1 cellular context compared by ENCODE assay signal in genomic region chr15:25862469-25863066, GRCh38.
TF ChIP-seq lines count a peak whose summit lies in the region.

No MANE protein-coding gene starts in this region.

TF ChIP-seq in HepG2, 621 proteins besides CTCF, POLR2A, EP300 and RAD21 (continued from another document):
- TF ChIP-seq HINFP (CRISPR knock-in tag; IDR thresholded peaks at IDR 0.05; ENCODE audit: low read depth) (no peak), ZFP1 (CRISPR knock-in tag; IDR thresholded peaks at IDR 0.05) (no peak), MXD1 (CRISPR knock-in tag; IDR thresholded peaks at IDR 0.05) (0 out of 2 replicates have a peak, but pooled peaks have one; percentile 28), GFI1 (CRISPR knock-in tag; IDR thresholded peaks at IDR 0.05; ENCODE audit: borderline replicate concordance) (no peak), ZNF687 (CRISPR knock-in tag; IDR thresholded peaks at IDR 0.05) (peak; percentile 7; the same call in 1 of the 2 replicates), ZNF746 (CRISPR knock-in tag; IDR thresholded peaks at IDR 0.05) (no peak), NR2F6 (IDR thresholded peaks at IDR 0.05) (no peak), NR2F6 (CRISPR knock-in tag; IDR thresholded peaks at IDR 0.05) (no peak), MEIS2 (CRISPR knock-in tag; IDR thresholded peaks at IDR 0.05) (no peak), SRF (IDR thresholded peaks at IDR 0.05; ENCODE audit: low read depth, low read length) (no peak), ZBTB42 (CRISPR knock-in tag; IDR thresholded peaks at IDR 0.05) (no peak), ZNF800 (CRISPR knock-in tag; IDR thresholded peaks at IDR 0.05) (peak; percentile 19; the same call in 1 of the 2 replicates), HOXA7 (CRISPR knock-in tag; IDR thresholded peaks at IDR 0.05) (no peak), IKZF1 (IDR thresholded peaks at IDR 0.05) (no peak), EEA1 (CRISPR knock-in tag; IDR thresholded peaks at IDR 0.05; ENCODE audit: borderline replicate concordance) (no peak)
